Comparison of ENCODE assay signal across 8 cellular contexts in the genomic region with DNA sequence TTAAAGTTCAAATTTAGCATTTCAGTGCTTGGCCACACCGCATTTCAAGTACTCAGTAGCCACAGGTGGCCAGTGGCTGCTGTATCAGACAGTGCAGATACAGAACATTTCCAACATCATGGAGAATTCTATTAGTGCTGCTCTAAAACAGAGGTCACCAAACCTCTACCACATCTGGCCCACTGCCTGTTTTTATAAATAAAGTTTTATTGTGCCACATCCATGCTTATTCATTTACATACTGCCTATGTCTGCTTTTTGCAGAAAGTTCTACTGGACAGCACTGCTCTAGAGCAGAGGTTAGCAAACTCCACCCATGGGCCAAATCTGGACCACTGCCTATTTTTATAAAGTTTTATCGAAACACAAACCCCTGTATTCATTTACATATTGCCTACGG. TPM values are rescaled to one million over a fixed set of nuclear protein-coding genes. Genes with fewer than 3 reads are reported as not detected.
"Had no signal": no experiment of that assay in that cellular context is flagged by ENCODE, and none has a peak within 500 bp of the region (broad histone marks: within the 10 kb centered on the region; RNA-seq: fewer than 3 reads in every experiment).

No MANE protein-coding gene starts in this region.

- DNase-seq: GDM1, GF-D8 had no signal

- FAIRE-seq: G401.6, GM12878, GM12891, GM12892, GM18507, GM19239 had no signal

- ATAC-seq: GM12878 had no signal

- H3K4me3 ChIP-seq: GM12878 had no signal

RNA-seq across cellular contexts. Expression of gene PTPRT, which starts 3.7 kb away (rescaled TPM):
- total RNA-seq: GM12878 had no signal
- polyA plus RNA-seq: GM12878 had no signal
